Comparison of ENCODE assay signal across 27 cellular contexts in genomic region chrX:48974574-48974973, GRCh38.
"Had no signal": no experiment of that assay in that cellular context is flagged by ENCODE, and none has a peak within 500 bp of the region (broad histone marks: within the 10 kb centered on the region; RNA-seq: fewer than 3 reads in every experiment).

No MANE protein-coding gene starts in this region.

- H3K4me3 Mint-ChIP-seq: activated B cell treated with CpG ODN at 0.5 μM for 24 hours; activated T-cell treated with anti-CD3 and anti-CD28 coated beads, Interleukin-2, amount 50 U/mL, for 4 hours; effector memory CD8-positive, alpha-beta T cell; T-helper 2 cell treated with Interferon-gamma antibody and Interleukin-4, amounts not matched to agents 5 μg/mL and 100 μg/mL, for 36 hours had no signal

- H3K9me3 Mint-ChIP-seq: activated B cell treated with CpG ODN at 0.5 μM for 24 hours; activated T-cell treated with anti-CD3 and anti-CD28 coated beads, Interleukin-2, amount 50 U/mL, for 4 hours; activated T-helper 2 cell treated with anti-CD3 and anti-CD28 coated beads, Interferon-gamma antibody, Interleukin-2, Interleukin-4, amounts not matched to agents 10 μg/mL and 5 μg/mL and 100 μg/mL, durations not matched to agents 14 hours and 24 hours and 36 hours; effector memory CD8-positive, alpha-beta T cell; T-helper 2 cell treated with Interferon-gamma antibody and Interleukin-4, amounts not matched to agents 5 μg/mL and 100 μg/mL, for 36 hours had no signal

- H3K27ac Mint-ChIP-seq: activated B cell treated with CpG ODN at 0.5 μM for 24 hours; activated T-helper 2 cell treated with anti-CD3 and anti-CD28 coated beads, Interferon-gamma antibody, Interleukin-2, Interleukin-4, amounts not matched to agents 10 μg/mL and 5 μg/mL and 100 μg/mL, durations not matched to agents 14 hours and 24 hours and 36 hours; effector memory CD8-positive, alpha-beta T cell; T-helper 2 cell treated with Interferon-gamma antibody and Interleukin-4, amounts not matched to agents 5 μg/mL and 100 μg/mL, for 36 hours had no signal

- H3K27me3 Mint-ChIP-seq: activated B cell treated with CpG ODN at 0.5 μM for 24 hours; effector memory CD8-positive, alpha-beta T cell had no signal

- ATAC-seq: activated CD4-positive, CD25-positive, alpha-beta regulatory T cell treated with anti-CD3 and anti-CD28 coated beads, Interleukin-2, amount 50 U/mL, for 24 hours; activated T-cell treated with anti-CD3 and anti-CD28 coated beads, Interleukin-2, amount 50 U/mL, for 4 hours; body of pancreas; effector memory CD8-positive, alpha-beta T cell; gastroesophageal sphincter; heart right ventricle had no signal

- DNase-seq: activated B cell treated with CpG ODN at 0.5 μM for 24 hours; activated CD4-positive, alpha-beta T cell treated with anti-CD3 and anti-CD28 coated beads for 48 hours; activated CD4-positive, alpha-beta T cell treated with anti-CD3 and anti-CD28 coated beads, Interleukin-2, amount 50 U/mL, for 1 hour; activated CD4-positive, alpha-beta T cell treated with anti-CD3 and anti-CD28 coated beads, Interleukin-2, amount 50 U/mL, for 48 hours; activated CD8-positive, alpha-beta memory T cell treated with anti-CD3 and anti-CD28 coated beads, Interleukin-2, amount 50 U/mL, for 48 hours; activated effector memory CD4-positive, alpha-beta T cell treated with anti-CD3 and anti-CD28 coated beads, Interleukin-2, amount 50 U/mL, for 16 hours; activated naive CD4-positive, alpha-beta T cell treated with anti-CD3 and anti-CD28 coated beads, Interleukin-2, amount 50 U/mL, for 16 hours; activated T-cell treated with anti-CD3 and anti-CD28 coated beads for 4 hours; activated T-cell treated with anti-CD3 and anti-CD28 coated beads, Interleukin-2, amount 50 U/mL, for 4 hours; adrenal gland; amygdala; aorta; body of pancreas; caudate nucleus; cortex of kidney; dermis blood vessel endothelial cell; effector CD4-positive, alpha-beta T cell; effector memory CD8-positive, alpha-beta T cell; esophagus squamous epithelium; foreskin melanocyte; heart right ventricle; T1000; WERI-Rb-1 had no signal
